21 cellular contexts compared by ENCODE assay signal in genomic region chr6:51001399-51001798, GRCh38.
"Had no signal": no experiment of that assay in that cellular context is flagged by ENCODE, and none has a peak within 500 bp of the region (broad histone marks: within the 10 kb centered on the region; RNA-seq: fewer than 3 reads in every experiment).

No MANE protein-coding gene starts in this region.

- FAIRE-seq: RCC 7860 had no signal

- H3K9me3 ChIP-seq: MG63, SK-N-SH had no signal

- DNase-seq: Karpas-422, KG1, MG63, NCI-H1092, NCI-H1105 treated with DMSO at 0.1 percent for 48 hours, NCI-H1417 treated with DMSO at 0.1 percent for 48 hours, NCI-H146, NCI-H1694 treated with DMSO at 0.1 percent for 48 hours, NCI-H1930, NCI-H2081, NCI-H2107, NCI-H2227 treated with DMSO at 0.1 percent for 48 hours, NCI-H524, NCI-H526 treated with DMSO at 0.1 percent for 48 hours, NCI-H774, Right ventricle myocardium superior, RPMI8226, SIG-M5, SK-N-SH, SW 1271 had no signal

- H3K27me3 ChIP-seq: MG63 had no signal

- H3K4me3 ChIP-seq: MG63 had no signal

- H3K9ac ChIP-seq: SK-N-SH had no signal

- H3K4me2 ChIP-seq: SK-N-SH had no signal

- H3K36me3 ChIP-seq: MG63 had no signal
